In the genomic region with DNA sequence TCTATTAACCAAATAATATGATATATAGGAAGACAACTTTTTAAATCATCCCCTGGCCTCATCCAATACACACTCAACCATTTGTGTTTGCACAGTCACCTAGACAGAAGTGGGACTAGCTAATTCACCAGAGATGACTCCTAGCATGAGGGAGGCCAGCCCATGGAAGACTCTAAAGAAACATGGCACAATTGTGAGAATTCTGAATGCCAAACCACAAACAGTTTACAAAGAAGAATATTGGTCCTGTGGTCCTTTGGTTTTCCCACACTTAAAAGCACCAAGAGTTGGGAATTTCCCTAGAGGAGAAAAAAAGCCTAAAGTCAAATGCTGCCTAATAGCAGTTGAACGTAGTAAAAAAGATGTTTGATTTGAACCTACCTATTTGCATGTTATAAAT, we compare ENCODE assay signal across 20 cellular contexts.
"Had no signal": no experiment of that assay in that cellular context is flagged by ENCODE, and none has a peak within 500 bp of the region (broad histone marks: within the 10 kb centered on the region; RNA-seq: fewer than 3 reads in every experiment).

No MANE protein-coding gene starts in this region.

- H3K4me1 ChIP-seq: colonic mucosa, esophagus squamous epithelium, gastrocnemius medialis, lower lobe of right lung, psoas muscle, sigmoid colon, spleen, testis, tibial artery had no signal

- H3K9me3 ChIP-seq: colonic mucosa, esophagus squamous epithelium, gastrocnemius medialis, lower lobe of right lung, psoas muscle, sigmoid colon, spleen, testis, tibial artery had no signal

- H3K4me3 ChIP-seq: colonic mucosa, esophagus squamous epithelium, gastrocnemius medialis, lower lobe of right lung, psoas muscle, sigmoid colon, skin epidermis, spleen, testis, tibial artery had no signal

- H3K27ac ChIP-seq: colonic mucosa, esophagus squamous epithelium, gastrocnemius medialis, lower lobe of right lung, psoas muscle, sigmoid colon, skin epidermis, spleen, testis, tibial artery had no signal

- DNase-seq: colonic mucosa; effector memory CD4-positive, alpha-beta T cell; esophagus squamous epithelium; gastrocnemius medialis; glutamatergic neuron; immature natural killer cell; left ventricle myocardium superior; lower lobe of right lung; naive thymus-derived CD8-positive, alpha-beta T cell; nephron progenitor cell; nucleus accumbens; psoas muscle; right cardiac atrium; sigmoid colon; spleen; stimulated activated CD4-positive, alpha-beta T cell treated with anti-CD3 and anti-CD28 coated beads, Interleukin-4, amount 100 ng/mL, for 4 hours; stimulated activated naive CD8-positive, alpha-beta T cell treated with anti-CD3 and anti-CD28 coated beads, Interleukin-15, Interleukin-2, amounts not matched to agents 100 U/mL and 50 U/mL, for 24 hours; testis; tibial artery had no signal

- H3K27me3 ChIP-seq: colonic mucosa, esophagus squamous epithelium, gastrocnemius medialis, sigmoid colon, spleen, testis, tibial artery had no signal

- H3K36me3 ChIP-seq: colonic mucosa, esophagus squamous epithelium, gastrocnemius medialis, lower lobe of right lung, sigmoid colon, spleen, tibial artery had no signal
